In genomic region chr1:180267211-180267561, GRCh38 we compare ENCODE assay signal across 29 cellular contexts. TPM values are rescaled to one million over a fixed set of nuclear protein-coding genes. Genes with fewer than 3 reads are reported as not detected.
DNase-seq lines count a peak whose midpoint lies in the region; ATAC-seq and TF ChIP-seq lines count a peak whose summit lies in the region.
"Had no signal": no experiment of that assay in that cellular context is flagged by ENCODE, and none has a peak within 500 bp of the region (broad histone marks: within the 10 kb centered on the region; RNA-seq: fewer than 3 reads in every experiment).

No MANE protein-coding gene starts in this region.

- H3K36me3 ChIP-seq in GM23338 (ENCODE audit: insufficient read depth) (no peaks in the 10 kb centered on the region), osteoblast (ENCODE audit: insufficient read depth, low read length) (no peaks in the 10 kb centered on the region)

- peaks cover 27% of the 10 kb centered on the region for H3K27me3 Mint-ChIP-seq in GM23338 (ENCODE audit: insufficient read depth, low read depth, poor library complexity)
- H3K27me3 Mint-ChIP-seq in type B pancreatic cell, result peaks cover 7% of the 10 kb centered on the region

- no peak for DNase-seq in GM23338 (ENCODE audit: low spot score)
- DNase-seq in ecto neural progenitor cell (ENCODE audit: low spot score), result peak; percentile 41
- peak; percentile 63 for DNase-seq in osteoblast (ENCODE audit: insufficient read length, low spot score, missing footprints)
- peak; percentile 64 for DNase-seq in type B pancreatic cell (ENCODE audit: extremely low spot score, unreplicated experiment)
- DNase-seq in hepatic stellate cell (ENCODE audit: low spot score), result no peak
- no peak for DNase-seq in OCI-M1 (lab: John Stamatoyannopoulos, UW)
- DNase-seq in GF-D8 (lab: John Stamatoyannopoulos, UW), result no peak
- DNase-seq: AML-193; Caco-2; DMS 273 treated with DMSO at 0.1 percent for 48 hours; DMS79; EL; GDM1; GM23248; HCEC 1CT; Kasumi-1; NCI-H1417; NCI-H1694; NCI-H2029 treated with DMSO at 0.1 percent for 48 hours; NCI-H446 treated with DMSO at 0.1 percent for 48 hours; NCI-H526; NK-92 treated with Interleukin-12 subunit alpha and Interleukin-12 subunit beta, amount 100 ng/mL, for 24 hours; PC-9; Right ventricle myocardium superior had no signal

- H3K4me1 Mint-ChIP-seq in GM23338, result peaks cover 67% of the 10 kb centered on the region
- peaks cover 30% of the 10 kb centered on the region for H3K4me1 Mint-ChIP-seq in type B pancreatic cell (ENCODE audit: unreplicated experiment)

- H3K9me3 Mint-ChIP-seq in GM23338 (no peaks in the 10 kb centered on the region; the same call in 2 of the 3 replicates), type B pancreatic cell (no peaks in the 10 kb centered on the region)
- H3K9me3 Mint-ChIP-seq: CD8-positive, alpha-beta T cell had no signal

- H3K27ac ChIP-seq in GM23338 (ENCODE audit: low read depth), result no peak overlapping the region
- no peak overlapping the region for H3K27ac ChIP-seq in osteoblast (ENCODE audit: low read depth, low read length)
- H3K27ac ChIP-seq: A549, C4-2B, GM23248, PC-9, SJSA1 had no signal

- H4K20me1 ChIP-seq in GM23338 (replicated peaks; ENCODE audit: insufficient read depth), result no peaks in the 10 kb centered on the region
- H4K20me1 ChIP-seq in osteoblast (ENCODE audit: insufficient read depth, low read length), result no peaks in the 10 kb centered on the region

- H3K4me3 Mint-ChIP-seq in GM23338 (no peak overlapping the region), type B pancreatic cell (no peak overlapping the region)
- H3K4me3 Mint-ChIP-seq: CD8-positive, alpha-beta T cell had no signal

- H3K4me1 ChIP-seq in GM23338 (ENCODE audit: insufficient read depth), result peaks cover 38% of the 10 kb centered on the region
- H3K4me1 ChIP-seq in osteoblast (ENCODE audit: insufficient read depth, low read length), result no peaks in the 10 kb centered on the region

- H3F3A ChIP-seq in GM23338 (replicated peaks; ENCODE audit: low read depth), result peaks cover 11% of the 10 kb centered on the region

- H3K79me2 ChIP-seq in GM23338 (replicated peaks; ENCODE audit: insufficient read depth) (no peaks in the 10 kb centered on the region), osteoblast (ENCODE audit: insufficient read depth, low read length) (no peaks in the 10 kb centered on the region)

- H2AFZ ChIP-seq in GM23338, result no peak overlapping the region
- no peak overlapping the region for H2AFZ ChIP-seq in osteoblast (ENCODE audit: low read length)
- H2AFZ ChIP-seq: GM23248, PC-9 had no signal

- no peak for ATAC-seq in GM23338
- ATAC-seq: A549; CD8-positive, alpha-beta T cell; K562 had no signal

- H3K9me2 ChIP-seq in GM23338 (ENCODE audit: insufficient read depth), result no peaks in the 10 kb centered on the region

- H3K4me2 ChIP-seq in GM23338 (no peak overlapping the region), osteoblast (ENCODE audit: insufficient read depth, low read length) (no peak overlapping the region)
- H3K4me2 ChIP-seq: A549, PC-9 had no signal

- H3K36me3 Mint-ChIP-seq in GM23338 (ENCODE audit: low read depth) (no peaks in the 10 kb centered on the region), type B pancreatic cell (peaks cover 5% of the 10 kb centered on the region)
- H3K36me3 Mint-ChIP-seq: CD8-positive, alpha-beta T cell had no signal

- H3K4me3 ChIP-seq in GM23338, result no peak overlapping the region
- H3K4me3 ChIP-seq in osteoblast (ENCODE audit: insufficient read depth, low read length), result no peak overlapping the region
- H3K4me3 ChIP-seq: A549, GM23248, K562, PC-9, SJSA1 had no signal

- H3K9me3 ChIP-seq in osteoblast (ENCODE audit: low read depth, low read length), result no peaks in the 10 kb centered on the region
- H3K9me3 ChIP-seq: A549, Caco-2, SJSA1 had no signal

- TF ChIP-seq CTCF in GM23338 (conservative IDR thresholded peaks at IDR 0.05; ENCODE audit: low read depth in 2 of 2) (no peak), osteoblast (IDR thresholded peaks at IDR 0.05; ENCODE audit: extremely low read depth, low read depth, low read length) (no peak), type B pancreatic cell (conservative IDR thresholded peaks at IDR 0.05) (no peak)

- H3K27me3 ChIP-seq in GM23338 (ENCODE audit: insufficient read depth), result no peaks in the 10 kb centered on the region
- peaks cover 19% of the 10 kb centered on the region for H3K27me3 ChIP-seq in osteoblast (ENCODE audit: insufficient read depth, low read length)
- H3K27me3 ChIP-seq: SJSA1 had no signal

- no peak overlapping the region for H3K27ac Mint-ChIP-seq in GM23338
- no peak overlapping the region for H3K27ac Mint-ChIP-seq in type B pancreatic cell
- H3K27ac Mint-ChIP-seq: CD8-positive, alpha-beta T cell had no signal

TF ChIP-seq in GM23338, 12 proteins besides CTCF, POLR2A, EP300 and RAD21:
- TF ChIP-seq JUNB (IDR thresholded peaks at IDR 0.05; ENCODE audit: unreplicated experiment), result no peak
- TF ChIP-seq POLR2AphosphoS5 (IDR thresholded peaks at IDR 0.05; ENCODE audit: low read depth), result peak; percentile 19; the same call in 1 of the 2 replicates

RNA-seq across cellular contexts. Expression of gene LHX4, which starts 37.1 kb away (rescaled TPM):
- total RNA-seq in GM23338 (2014; rRNA removed; shearing (Covaris generic)), result 2.5 and 2.9 TPM in 2 replicates
- 1.2 and 1.4 TPM in 2 replicates for polyA plus RNA-seq in GM23338 (2016; fragmentation: Nextera tagmentation; extraction: Ambion mirVana)
- not detected in 2 replicates for total RNA-seq in osteoblast
- 0.22 and 0.38 TPM in 2 replicates for total RNA-seq in type B pancreatic cell (ENCODE audit: low replicate concordance)
- total RNA-seq: GM23248, Right ventricle myocardium superior had no signal

Comparison
In these comparisons a context has a peak if more than half of its experiments do, and no peak if none do; other contexts are left out.
1. DNase-seq: peak in ecto neural progenitor cell (single experiment), osteoblast (single experiment) and type B pancreatic cell (single experiment); none in GM23338 (single experiment), hepatic stellate cell (single experiment), OCI-M1 (single experiment) and GF-D8 (single experiment).